10 cellular contexts compared by ENCODE assay signal in the genomic region with DNA sequence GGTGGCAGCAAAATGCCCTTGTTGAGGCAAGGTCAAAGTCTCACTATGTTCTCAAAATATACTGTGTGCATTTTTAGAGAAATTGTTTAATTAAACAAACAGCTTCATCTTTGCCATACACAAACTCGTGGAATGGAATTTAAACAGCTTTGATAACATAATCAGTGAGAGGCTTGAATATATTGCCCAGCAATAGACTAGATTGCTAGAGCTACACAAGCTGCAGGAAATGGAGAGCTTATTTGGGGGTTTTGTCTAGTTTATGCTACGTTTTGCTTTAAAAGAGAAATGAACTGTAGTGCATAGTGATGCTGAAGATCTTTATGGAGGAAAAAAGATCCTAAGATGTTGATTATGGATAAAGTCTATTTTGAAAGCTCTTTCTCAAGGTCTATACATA.
DNase-seq lines count a peak whose midpoint lies in the region; ATAC-seq and TF ChIP-seq lines count a peak whose summit lies in the region.
"Had no signal": no experiment of that assay in that cellular context is flagged by ENCODE, and none has a peak within 500 bp of the region (broad histone marks: within the 10 kb centered on the region; RNA-seq: fewer than 3 reads in every experiment).

No MANE protein-coding gene starts in this region.

- H3K27me3 ChIP-seq in Panc1 (ENCODE audit: control insufficient read depth, insufficient read depth, low read length) = no peaks in the 10 kb centered on the region
- H3K27me3 ChIP-seq: body of pancreas, tibial artery had no signal

- H3K9me3 Mint-ChIP-seq in activated CD8-positive, alpha-beta memory T cell treated with anti-CD3 and anti-CD28 coated beads, Interleukin-2, amount 10 ng/mL, durations not matched to agents 7 days and 5 days (ENCODE audit: low read depth) = no peaks in the 10 kb centered on the region
- H3K9me3 Mint-ChIP-seq in effector memory CD8-positive, alpha-beta T cell = no peaks in the 10 kb centered on the region
- H3K9me3 Mint-ChIP-seq in stimulated activated naive B cell treated with anti-CD40 and anti-IgM and Interleukin-4, amounts not matched to agents 10 μg/mL and 1 μg/mL and 100 μg/mL, for 72 hours = peaks cover 0 to 2% of the 10 kb centered on the region in 2 donors

- intact Hi-C loops in Panc1 (cut with micrococcal nuclease; ENCODE audit: unreplicated experiment) = no loop called here

- no peaks in the 10 kb centered on the region for H3K27me3 Mint-ChIP-seq in activated CD8-positive, alpha-beta memory T cell treated with anti-CD3 and anti-CD28 coated beads, Interleukin-2, amount 10 ng/mL, durations not matched to agents 7 days and 5 days
- no peaks in the 10 kb centered on the region for H3K27me3 Mint-ChIP-seq in effector memory CD8-positive, alpha-beta T cell
- no peaks in the 10 kb centered on the region for H3K27me3 Mint-ChIP-seq in stimulated activated naive B cell treated with anti-CD40 and anti-IgM and Interleukin-4, amounts not matched to agents 10 μg/mL and 1 μg/mL and 100 μg/mL, for 72 hours

- no peaks in the 10 kb centered on the region for H3K9me3 ChIP-seq in Panc1 (ENCODE audit: control insufficient read depth, insufficient read depth, low read depth, low read length)
- H3K9me3 ChIP-seq: body of pancreas, tibial artery had no signal

- DNase-seq in activated CD8-positive, alpha-beta memory T cell treated with anti-CD3 and anti-CD28 coated beads, Interleukin-2, amount 10 ng/mL, durations not matched to agents 7 days and 5 days = no peak
- DNase-seq in activated CD8-positive, alpha-beta memory T cell treated with anti-CD3 and anti-CD28 coated beads, Interleukin-2, amount 50 U/mL, for 4 hours = no peak
- DNase-seq in Panc1 (ENCODE audit: low read depth, low spot score) (no peak), ecto neural progenitor cell (ENCODE audit: low spot score) (no peak), H4 (ENCODE audit: low spot score) (no peak), DMS79 (lab: John Stamatoyannopoulos, UW) (no peak)
- peak in 1 of 3 experiments; percentile 8 for DNase-seq in effector memory CD8-positive, alpha-beta T cell
- no peak for DNase-seq in stimulated activated naive B cell treated with anti-CD40 and anti-IgM and Interleukin-4, amounts not matched to agents 10 μg/mL and 1 μg/mL and 100 μg/mL, for 72 hours
- DNase-seq: body of pancreas, tibial artery had no signal

- TF ChIP-seq CTCF in Panc1 (IDR thresholded peaks at IDR 0.05) = no peak

- H3K4me1 ChIP-seq in Panc1 (ENCODE audit: control insufficient read depth, insufficient read depth, low read length) = 0 out of 2 replicates have a peak, but pooled peaks cover 4% of the 10 kb centered on the region
- H3K4me1 ChIP-seq: tibial artery had no signal

- H3K4me3 Mint-ChIP-seq in activated CD8-positive, alpha-beta memory T cell treated with anti-CD3 and anti-CD28 coated beads, Interleukin-2, amount 10 ng/mL, durations not matched to agents 7 days and 5 days = peak overlapping the region; percentile 39
- H3K4me3 Mint-ChIP-seq in effector memory CD8-positive, alpha-beta T cell = peak overlapping the region; percentile 48 to 76
- H3K4me3 Mint-ChIP-seq in stimulated activated naive B cell treated with anti-CD40 and anti-IgM and Interleukin-4, amounts not matched to agents 10 μg/mL and 1 μg/mL and 100 μg/mL, for 72 hours = no peak overlapping the region

- H3K36me3 Mint-ChIP-seq in activated CD8-positive, alpha-beta memory T cell treated with anti-CD3 and anti-CD28 coated beads, Interleukin-2, amount 10 ng/mL, durations not matched to agents 7 days and 5 days = peaks cover 15% of the 10 kb centered on the region
- H3K36me3 Mint-ChIP-seq in effector memory CD8-positive, alpha-beta T cell (ENCODE audit: insufficient read depth) = peaks cover 17% of the 10 kb centered on the region
- H3K36me3 Mint-ChIP-seq in stimulated activated naive B cell treated with anti-CD40 and anti-IgM and Interleukin-4, amounts not matched to agents 10 μg/mL and 1 μg/mL and 100 μg/mL, for 72 hours = no peaks in the 10 kb centered on the region

- peaks cover 47% of the 10 kb centered on the region for H3K4me1 Mint-ChIP-seq in activated CD8-positive, alpha-beta memory T cell treated with anti-CD3 and anti-CD28 coated beads, Interleukin-2, amount 10 ng/mL, durations not matched to agents 7 days and 5 days
- H3K4me1 Mint-ChIP-seq in effector memory CD8-positive, alpha-beta T cell (ENCODE audit: low read depth in 2 of 2) = peaks cover 25 to 40% of the 10 kb centered on the region in 2 donors
- peaks cover 14 to 24% of the 10 kb centered on the region in 2 donors for H3K4me1 Mint-ChIP-seq in stimulated activated naive B cell treated with anti-CD40 and anti-IgM and Interleukin-4, amounts not matched to agents 10 μg/mL and 1 μg/mL and 100 μg/mL, for 72 hours

- no peaks in the 10 kb centered on the region for H3K36me3 ChIP-seq in Panc1 (ENCODE audit: control insufficient read depth, insufficient read depth, low read length)
- H3K36me3 ChIP-seq: tibial artery had no signal

- CTCF ChIA-PET in activated CD8-positive, alpha-beta memory T cell treated with anti-CD3 and anti-CD28 coated beads, Interleukin-2, amount 10 ng/mL, durations not matched to agents 7 days and 5 days (lab: Charles Lee) = interaction anchor here (0.7 to 2.6 kb wide), 10 partner anchors 9 to 329 kb away, joined by 3 to 16 read pairs (median 4); a partner anchor contains a TSS
- CTCF ChIA-PET in Panc1 (lab: Charles Lee) = no interaction called here

- POLR2A ChIA-PET in Panc1 (lab: Charles Lee) = interaction anchor here (0.5 kb wide), 1 partner anchor 38 kb away, joined by 3 read pairs; no protein-coding TSS in a partner anchor

- in situ Hi-C loops in Panc1 (cut with HindIII; ENCODE audit: low pct_unique_long_range_greater_than_20kb, low sequenced_read_pairs) = no loop called here

- peak overlapping the region; percentile 25; the same call in 1 of the 2 replicates for H3K27ac ChIP-seq in Panc1 (ENCODE audit: low read length)
- H3K27ac ChIP-seq: body of pancreas, tibial artery had no signal

- ATAC-seq in activated CD8-positive, alpha-beta memory T cell treated with anti-CD3 and anti-CD28 coated beads, Interleukin-2, amount 10 ng/mL, durations not matched to agents 7 days and 5 days = peak; percentile 16
- ATAC-seq in Panc1 = no peak
- peak; percentile 20 for ATAC-seq in effector memory CD8-positive, alpha-beta T cell (replicated peaks)
- no peak for ATAC-seq in stimulated activated naive B cell treated with anti-CD40 and anti-IgM and Interleukin-4, amounts not matched to agents 10 μg/mL and 1 μg/mL and 100 μg/mL, for 72 hours (replicated peaks)
- ATAC-seq: body of pancreas had no signal

- peak overlapping the region; percentile 88 for H3K27ac Mint-ChIP-seq in activated CD8-positive, alpha-beta memory T cell treated with anti-CD3 and anti-CD28 coated beads, Interleukin-2, amount 10 ng/mL, durations not matched to agents 7 days and 5 days
- peak overlapping the region; percentile 95 to 98 for H3K27ac Mint-ChIP-seq in effector memory CD8-positive, alpha-beta T cell
- H3K27ac Mint-ChIP-seq in stimulated activated naive B cell treated with anti-CD40 and anti-IgM and Interleukin-4, amounts not matched to agents 10 μg/mL and 1 μg/mL and 100 μg/mL, for 72 hours = peak overlapping the region; percentile 88

- no TSS peak for BruUV-seq in Panc1 (replicated peaks; lab: Mats Ljungman, UMichigan)

- H3K4me3 ChIP-seq in Panc1 (ENCODE audit: low read depth in 2 of 2, low read length in 2 of 2) = no peak overlapping the region
- H3K4me3 ChIP-seq: body of pancreas, tibial artery had no signal

Comparison
In these comparisons a context has a peak if more than half of its experiments do, and no peak if none do; other contexts are left out.
1. ATAC-seq: peak in activated CD8-positive, alpha-beta memory T cell treated with anti-CD3 and anti-CD28 coated beads, Interleukin-2, amount 10 ng/mL, durations not matched to agents 7 days and 5 days (single experiment) and effector memory CD8-positive, alpha-beta T cell (single experiment); none in Panc1 (single experiment) and stimulated activated naive B cell treated with anti-CD40 and anti-IgM and Interleukin-4, amounts not matched to agents 10 μg/mL and 1 μg/mL and 100 μg/mL, for 72 hours (0 of 2).
2. H3K4me3 Mint-ChIP-seq: peak in activated CD8-positive, alpha-beta memory T cell treated with anti-CD3 and anti-CD28 coated beads, Interleukin-2, amount 10 ng/mL, durations not matched to agents 7 days and 5 days (single experiment) and effector memory CD8-positive, alpha-beta T cell (2 of 2); none in stimulated activated naive B cell treated with anti-CD40 and anti-IgM and Interleukin-4, amounts not matched to agents 10 μg/mL and 1 μg/mL and 100 μg/mL, for 72 hours (0 of 2).
3. Peak in every context shown above with its lines, with median percentiles within 50 percentile points of each other: H3K27ac Mint-ChIP-seq.